Comparison of ENCODE assay signal across 28 cellular contexts in the genomic region with DNA sequence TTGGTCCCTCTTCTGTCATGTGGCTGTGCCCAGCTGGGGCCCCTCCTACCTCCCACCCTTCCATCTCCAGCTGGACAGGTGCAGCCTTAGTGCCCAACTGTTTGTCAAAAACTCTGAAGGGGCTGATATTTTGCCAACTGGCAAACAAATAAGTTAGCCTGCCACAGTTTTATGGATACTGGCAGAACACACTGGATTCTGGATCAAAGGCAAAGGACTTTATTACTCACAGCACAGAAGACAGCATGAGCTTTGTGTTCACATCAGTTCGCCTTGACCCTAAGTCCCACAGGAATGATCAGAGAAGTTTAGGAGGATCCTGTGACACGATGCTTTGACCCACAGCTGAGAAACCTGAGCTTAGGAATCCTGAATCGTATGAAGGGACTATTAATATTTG. TPM values are rescaled to one million over a fixed set of nuclear protein-coding genes. Genes with fewer than 3 reads are reported as not detected.
"Had no signal": no experiment of that assay in that cellular context is flagged by ENCODE, and none has a peak within 500 bp of the region (broad histone marks: within the 10 kb centered on the region; RNA-seq: fewer than 3 reads in every experiment).

No MANE protein-coding gene starts in this region.

- H3K36me3 ChIP-seq: cardiac muscle cell, sigmoid colon had no signal

- ATAC-seq: activated naive CD8-positive, alpha-beta T cell treated with anti-CD3 and anti-CD28 coated beads, Interleukin-2, amount 50 U/mL, for 24 hours; activated T-cell treated with anti-CD3 and anti-CD28 coated beads, Interleukin-2, amount 50 U/mL, for 72 hours; body of pancreas; esophagus mucosa; left lobe of liver had no signal

- H3K27me3 ChIP-seq: body of pancreas had no signal

- H3K9me3 ChIP-seq: body of pancreas, sigmoid colon had no signal

- H3K27ac ChIP-seq: body of pancreas, cardiac muscle cell had no signal

- H3K4me1 ChIP-seq: body of pancreas had no signal

- H3K4me3 ChIP-seq: body of pancreas, cardiac muscle cell, sigmoid colon had no signal

- DNase-seq: activated CD4-positive, alpha-beta T cell treated with anti-CD3 and anti-CD28 coated beads for 4 hours; activated CD4-positive, alpha-beta T cell treated with anti-CD3 and anti-CD28 coated beads, Interleukin-2, amount 50 U/mL, for 48 hours; activated CD4-positive, CD25-positive, alpha-beta regulatory T cell; activated effector memory CD4-positive, alpha-beta T cell treated with anti-CD3 and anti-CD28 coated beads, Interleukin-2, amount 50 U/mL, for 16 hours; activated naive CD4-positive, alpha-beta T cell treated with anti-CD3 and anti-CD28 coated beads, Interleukin-2, amount 10 ng/mL, durations not matched to agents 7 days and 5 days; activated naive CD8-positive, alpha-beta T cell treated with anti-CD3 and anti-CD28 coated beads, Interleukin-2, amount 50 U/mL, for 24 hours; activated T-cell treated with anti-CD3 and anti-CD28 coated beads, Interleukin-2, amount 50 U/mL, for 72 hours; body of pancreas; effector memory CD4-positive, alpha-beta T cell; foreskin melanocyte; kidney; occipital lobe; posterior cingulate gyrus; sigmoid colon; stimulated activated CD4-positive, alpha-beta T cell treated with anti-CD3 and anti-CD28 coated beads, Interleukin-4, amount 100 ng/mL, for 24 hours; stimulated activated naive CD4-positive, alpha-beta T cell treated with Interleukin-2 at 50 U/mL for 16 hours had no signal

RNA-seq across cellular contexts. Expression of a gene that starts 16.4 kb away (rescaled TPM):
- total RNA-seq: activated CD8-positive, alpha-beta memory T cell treated with anti-CD3 and anti-CD28 coated beads for 36 hours; body of pancreas; cardiac muscle cell; dermis microvascular lymphatic vessel endothelial cell; endothelial cell of umbilical vein; esophagus mucosa; kidney; left lobe of liver; lung microvascular endothelial cell; mesothelial cell of epicardium; neural crest cell; occipital lobe; renal cortical epithelial cell; sigmoid colon; ureter had no signal
- polyA plus RNA-seq: cardiac muscle cell, endothelial cell of umbilical vein had no signal

RNA-seq across cellular contexts. Expression of a gene that starts 21.6 kb away (rescaled TPM):
- total RNA-seq: activated CD8-positive, alpha-beta memory T cell treated with anti-CD3 and anti-CD28 coated beads for 36 hours; activated T-cell treated with anti-CD3 and anti-CD28 coated beads, Interleukin-2, amount 50 U/mL, for 72 hours; body of pancreas; cardiac muscle cell; dermis microvascular lymphatic vessel endothelial cell; endothelial cell of umbilical vein; esophagus mucosa; kidney; left lobe of liver; lung microvascular endothelial cell; mesothelial cell of epicardium; neural crest cell; occipital lobe; renal cortical epithelial cell; sigmoid colon; subcutaneous adipose tissue; ureter had no signal
- polyA plus RNA-seq: cardiac muscle cell, endothelial cell of umbilical vein had no signal

RNA-seq across cellular contexts. Expression of a gene that starts 34.9 kb away (rescaled TPM):
- total RNA-seq: activated CD8-positive, alpha-beta memory T cell treated with anti-CD3 and anti-CD28 coated beads for 36 hours; activated T-cell treated with anti-CD3 and anti-CD28 coated beads, Interleukin-2, amount 50 U/mL, for 72 hours; body of pancreas; cardiac muscle cell; dermis microvascular lymphatic vessel endothelial cell; endothelial cell of umbilical vein; esophagus mucosa; kidney; left lobe of liver; lung microvascular endothelial cell; mesothelial cell of epicardium; neural crest cell; occipital lobe; renal cortical epithelial cell; sigmoid colon; subcutaneous adipose tissue; ureter had no signal
- polyA plus RNA-seq: cardiac muscle cell, endothelial cell of umbilical vein had no signal

RNA-seq across cellular contexts. Expression of a gene that starts 56.3 kb away (rescaled TPM):
- total RNA-seq: activated CD8-positive, alpha-beta memory T cell treated with anti-CD3 and anti-CD28 coated beads for 36 hours; activated T-cell treated with anti-CD3 and anti-CD28 coated beads, Interleukin-2, amount 50 U/mL, for 72 hours; body of pancreas; cardiac muscle cell; dermis microvascular lymphatic vessel endothelial cell; endothelial cell of umbilical vein; esophagus mucosa; kidney; left lobe of liver; lung microvascular endothelial cell; mesothelial cell of epicardium; neural crest cell; occipital lobe; renal cortical epithelial cell; sigmoid colon; subcutaneous adipose tissue; ureter had no signal
- polyA plus RNA-seq: cardiac muscle cell, endothelial cell of umbilical vein had no signal
